Comparison of ENCODE assay signal across 31 cellular contexts in the genomic region with DNA sequence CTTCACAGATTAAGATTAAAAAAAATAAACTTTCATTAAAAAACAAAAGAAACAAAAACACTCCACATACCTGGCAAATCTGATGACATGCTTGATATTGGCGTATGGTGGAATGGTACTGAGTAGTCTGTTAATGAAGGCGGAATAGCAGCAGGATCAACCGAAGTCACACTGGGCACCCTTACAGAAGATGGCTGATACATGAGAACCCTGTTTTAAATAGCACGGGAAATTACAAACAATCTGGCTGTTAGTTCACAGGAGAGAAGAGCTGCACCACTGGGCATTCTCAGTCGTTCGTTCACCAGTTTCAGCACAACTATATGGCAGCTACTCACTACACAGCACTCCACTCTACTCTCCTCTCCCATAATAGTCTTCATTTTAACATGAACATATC.
"Had no signal": no experiment of that assay in that cellular context is flagged by ENCODE, and none has a peak within 500 bp of the region (broad histone marks: within the 10 kb centered on the region; RNA-seq: fewer than 3 reads in every experiment).

No MANE protein-coding gene starts in this region.

- H3K4me1 Mint-ChIP-seq: activated B cell treated with CpG ODN at 0.5 μM for 24 hours had no signal

- H3K4me1 ChIP-seq: adrenal gland, body of pancreas had no signal

- H3K27ac Mint-ChIP-seq: activated B cell treated with CpG ODN at 0.5 μM for 24 hours; activated CD4-positive, alpha-beta memory T cell treated with anti-CD3 and anti-CD28 coated beads for 36 hours; activated naive CD4-positive, alpha-beta T cell treated with anti-CD3 and anti-CD28 coated beads for 36 hours; activated naive CD4-positive, alpha-beta T cell treated with anti-CD3 and anti-CD28 coated beads, Interleukin-2, amount 50 U/mL, for 72 hours; activated T-helper 1 cell treated with anti-CD3 and anti-CD28 coated beads, Interleukin-12 subunit alpha, Interleukin-12 subunit beta, Interleukin-2, Interleukin-4 antibody, amounts not matched to agents 30 ng/mL and 10 ng/mL and 1 ng/mL, durations not matched to agents 14 hours and 24 hours and 36 hours had no signal

- H3K27me3 Mint-ChIP-seq: activated B cell treated with CpG ODN at 0.5 μM for 24 hours; activated CD4-positive, alpha-beta memory T cell treated with anti-CD3 and anti-CD28 coated beads for 36 hours had no signal

- H3K9me3 Mint-ChIP-seq: activated B cell treated with CpG ODN at 0.5 μM for 24 hours; activated CD4-positive, alpha-beta memory T cell treated with anti-CD3 and anti-CD28 coated beads for 36 hours; activated naive CD4-positive, alpha-beta T cell treated with anti-CD3 and anti-CD28 coated beads for 36 hours; activated naive CD4-positive, alpha-beta T cell treated with anti-CD3 and anti-CD28 coated beads, Interleukin-2, amount 50 U/mL, for 72 hours; activated T-cell treated with anti-CD3 and anti-CD28 coated beads, Interleukin-2, amount 50 U/mL, for 4 hours; activated T-helper 1 cell treated with anti-CD3 and anti-CD28 coated beads, Interleukin-12 subunit alpha, Interleukin-12 subunit beta, Interleukin-2, Interleukin-4 antibody, amounts not matched to agents 30 ng/mL and 10 ng/mL and 1 ng/mL, durations not matched to agents 14 hours and 24 hours and 36 hours had no signal

- H3K4me3 ChIP-seq: adrenal gland, body of pancreas had no signal

- H3K27me3 ChIP-seq: adrenal gland, body of pancreas had no signal

- H3K27ac ChIP-seq: adrenal gland, body of pancreas, VCaP had no signal

- H3K4me3 Mint-ChIP-seq: activated B cell treated with CpG ODN at 0.5 μM for 24 hours; activated CD4-positive, alpha-beta memory T cell treated with anti-CD3 and anti-CD28 coated beads for 36 hours; activated naive CD4-positive, alpha-beta T cell treated with anti-CD3 and anti-CD28 coated beads for 36 hours; activated T-cell treated with anti-CD3 and anti-CD28 coated beads, Interleukin-2, amount 50 U/mL, for 4 hours; activated T-helper 1 cell treated with anti-CD3 and anti-CD28 coated beads, Interleukin-12 subunit alpha, Interleukin-12 subunit beta, Interleukin-2, Interleukin-4 antibody, amounts not matched to agents 30 ng/mL and 10 ng/mL and 1 ng/mL, durations not matched to agents 14 hours and 24 hours and 36 hours had no signal

- H3K9me3 ChIP-seq: adrenal gland, body of pancreas had no signal

- ATAC-seq: activated naive CD4-positive, alpha-beta T cell treated with anti-CD3 and anti-CD28 coated beads, Interleukin-2, amount 50 U/mL, for 72 hours; activated T-cell treated with anti-CD3 and anti-CD28 coated beads, Interleukin-2, amount 50 U/mL, for 4 hours; body of pancreas; Panc1; SK-N-SH treated with all-trans-retinoic acid at 6 μM for 48 hours had no signal

- DNase-seq: activated B cell treated with CpG ODN at 0.5 μM for 24 hours; activated CD4-positive, alpha-beta memory T cell treated with anti-CD3 and anti-CD28 coated beads for 36 hours; activated CD4-positive, alpha-beta T cell treated with anti-CD3 and anti-CD28 coated beads for 4 hours; activated CD4-positive, alpha-beta T cell treated with anti-CD3 and anti-CD28 coated beads, Interleukin-2, amount 50 U/mL, for 1 hour; activated CD4-positive, CD25-positive, alpha-beta regulatory T cell treated with anti-CD3 and anti-CD28 coated beads, Interleukin-2, amount 50 U/mL, for 72 hours; activated CD8-positive, alpha-beta memory T cell treated with anti-CD3 and anti-CD28 coated beads, Interleukin-2, amount 50 U/mL, for 4 hours; activated gamma-delta T cell treated with Interleukin-2 at 50 U/mL for 16 hours; activated naive CD4-positive, alpha-beta T cell treated with anti-CD3 and anti-CD28 coated beads for 36 hours; activated T-cell treated with anti-CD3 and anti-CD28 coated beads for 4 hours; activated T-cell treated with anti-CD3 and anti-CD28 coated beads, Interleukin-2, amount 50 U/mL, for 4 hours; adrenal gland; body of pancreas; KG1; MM.1S; MV-4-11; NCI-H1092; NCI-H1436 treated with DMSO at 0.1 percent for 48 hours; NCI-H1694 treated with DMSO at 0.1 percent for 48 hours; NCI-H2029; NCI-H345; NCI-H524 treated with DMSO at 0.1 percent for 48 hours; SIG-M5; SW 1271; T-helper 1 cell; T-helper 2 cell; T-helper 9 cell had no signal

- H3K36me3 ChIP-seq: adrenal gland had no signal
